ENCODE assay signal across 3 cellular contexts in the genomic region with DNA sequence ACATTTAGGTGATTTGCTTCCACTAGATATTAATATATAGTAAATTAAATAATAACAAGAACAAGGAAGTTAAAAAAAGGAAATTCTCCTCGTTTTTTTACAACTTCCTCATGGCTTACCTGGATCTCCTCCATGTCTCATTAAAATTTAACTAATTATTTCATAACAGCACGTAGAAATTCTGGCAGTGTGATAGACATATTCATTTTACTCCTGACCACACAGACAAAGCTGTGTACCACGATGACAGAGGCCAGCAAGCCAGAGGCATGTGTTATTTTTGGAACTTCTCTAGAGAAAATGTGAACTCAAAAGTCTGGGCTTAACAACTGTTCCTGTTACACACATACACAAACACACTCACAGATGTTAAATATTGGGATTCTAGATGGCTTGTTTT.
A peak's percentile ranks its signal among the peaks of the same experiment; 100 is the strongest.
TF ChIP-seq lines count a peak whose summit lies in the region.

No MANE protein-coding gene starts in this region.

TF ChIP-seq in liver, 16 proteins besides CTCF, POLR2A, EP300 and RAD21:
- TF ChIP-seq YY1 (IDR thresholded peaks at IDR 0.05) (peak; percentile 22), SP1 (IDR thresholded peaks at IDR 0.05) (peak; percentile 11), HNF4G (IDR thresholded peaks at IDR 0.05) (no peak), RXRA (IDR thresholded peaks at IDR 0.05) (peak in 1 of 2 donors; percentile 16)

TF ChIP-seq in HepG2, 621 proteins besides CTCF, POLR2A, EP300 and RAD21:
- TF ChIP-seq SYNCRIP (IDR thresholded peaks at IDR 0.05; ENCODE audit: insufficient read depth, low read depth, low read length) = no peak
- TF ChIP-seq HNRNPK (IDR thresholded peaks at IDR 0.05; ENCODE audit: low read depth, low read length, poor library complexity, severe bottlenecking) = no peak
- TF ChIP-seq FOSL2 (CRISPR knock-in tag; IDR thresholded peaks at IDR 0.05) = no peak
- TF ChIP-seq, protein P1, sequence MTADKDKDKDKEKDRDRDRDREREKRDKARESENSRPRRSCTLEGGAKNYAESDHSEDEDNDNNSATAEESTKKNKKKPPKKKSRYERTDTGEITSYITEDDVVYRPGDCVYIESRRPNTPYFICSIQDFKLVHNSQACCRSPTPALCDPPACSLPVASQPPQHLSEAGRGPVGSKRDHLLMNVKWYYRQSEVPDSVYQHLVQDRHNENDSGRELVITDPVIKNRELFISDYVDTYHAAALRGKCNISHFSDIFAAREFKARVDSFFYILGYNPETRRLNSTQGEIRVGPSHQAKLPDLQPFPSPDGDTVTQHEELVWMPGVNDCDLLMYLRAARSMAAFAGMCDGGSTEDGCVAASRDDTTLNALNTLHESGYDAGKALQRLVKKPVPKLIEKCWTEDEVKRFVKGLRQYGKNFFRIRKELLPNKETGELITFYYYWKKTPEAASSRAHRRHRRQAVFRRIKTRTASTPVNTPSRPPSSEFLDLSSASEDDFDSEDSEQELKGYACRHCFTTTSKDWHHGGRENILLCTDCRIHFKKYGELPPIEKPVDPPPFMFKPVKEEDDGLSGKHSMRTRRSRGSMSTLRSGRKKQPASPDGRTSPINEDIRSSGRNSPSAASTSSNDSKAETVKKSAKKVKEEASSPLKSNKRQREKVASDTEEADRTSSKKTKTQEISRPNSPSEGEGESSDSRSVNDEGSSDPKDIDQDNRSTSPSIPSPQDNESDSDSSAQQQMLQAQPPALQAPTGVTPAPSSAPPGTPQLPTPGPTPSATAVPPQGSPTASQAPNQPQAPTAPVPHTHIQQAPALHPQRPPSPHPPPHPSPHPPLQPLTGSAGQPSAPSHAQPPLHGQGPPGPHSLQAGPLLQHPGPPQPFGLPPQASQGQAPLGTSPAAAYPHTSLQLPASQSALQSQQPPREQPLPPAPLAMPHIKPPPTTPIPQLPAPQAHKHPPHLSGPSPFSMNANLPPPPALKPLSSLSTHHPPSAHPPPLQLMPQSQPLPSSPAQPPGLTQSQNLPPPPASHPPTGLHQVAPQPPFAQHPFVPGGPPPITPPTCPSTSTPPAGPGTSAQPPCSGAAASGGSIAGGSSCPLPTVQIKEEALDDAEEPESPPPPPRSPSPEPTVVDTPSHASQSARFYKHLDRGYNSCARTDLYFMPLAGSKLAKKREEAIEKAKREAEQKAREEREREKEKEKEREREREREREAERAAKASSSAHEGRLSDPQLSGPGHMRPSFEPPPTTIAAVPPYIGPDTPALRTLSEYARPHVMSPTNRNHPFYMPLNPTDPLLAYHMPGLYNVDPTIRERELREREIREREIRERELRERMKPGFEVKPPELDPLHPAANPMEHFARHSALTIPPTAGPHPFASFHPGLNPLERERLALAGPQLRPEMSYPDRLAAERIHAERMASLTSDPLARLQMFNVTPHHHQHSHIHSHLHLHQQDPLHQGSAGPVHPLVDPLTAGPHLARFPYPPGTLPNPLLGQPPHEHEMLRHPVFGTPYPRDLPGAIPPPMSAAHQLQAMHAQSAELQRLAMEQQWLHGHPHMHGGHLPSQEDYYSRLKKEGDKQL (CRISPR knock-in tag; IDR thresholded peaks at IDR 0.05; ENCODE audit: low read depth) = no peak
- TF ChIP-seq HOXA9 (CRISPR knock-in tag; IDR thresholded peaks at IDR 0.05; ENCODE audit: borderline replicate concordance) = no peak
- no peak for TF ChIP-seq FOXK1 (CRISPR knock-in tag; IDR thresholded peaks at IDR 0.05; ENCODE audit: borderline replicate concordance, low read depth)
- TF ChIP-seq, protein P2, sequence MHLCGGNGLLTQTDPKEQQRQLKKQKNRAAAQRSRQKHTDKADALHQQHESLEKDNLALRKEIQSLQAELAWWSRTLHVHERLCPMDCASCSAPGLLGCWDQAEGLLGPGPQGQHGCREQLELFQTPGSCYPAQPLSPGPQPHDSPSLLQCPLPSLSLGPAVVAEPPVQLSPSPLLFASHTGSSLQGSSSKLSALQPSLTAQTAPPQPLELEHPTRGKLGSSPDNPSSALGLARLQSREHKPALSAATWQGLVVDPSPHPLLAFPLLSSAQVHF (CRISPR knock-in tag; IDR thresholded peaks at IDR 0.05) = no peak
- TF ChIP-seq, protein P3, sequence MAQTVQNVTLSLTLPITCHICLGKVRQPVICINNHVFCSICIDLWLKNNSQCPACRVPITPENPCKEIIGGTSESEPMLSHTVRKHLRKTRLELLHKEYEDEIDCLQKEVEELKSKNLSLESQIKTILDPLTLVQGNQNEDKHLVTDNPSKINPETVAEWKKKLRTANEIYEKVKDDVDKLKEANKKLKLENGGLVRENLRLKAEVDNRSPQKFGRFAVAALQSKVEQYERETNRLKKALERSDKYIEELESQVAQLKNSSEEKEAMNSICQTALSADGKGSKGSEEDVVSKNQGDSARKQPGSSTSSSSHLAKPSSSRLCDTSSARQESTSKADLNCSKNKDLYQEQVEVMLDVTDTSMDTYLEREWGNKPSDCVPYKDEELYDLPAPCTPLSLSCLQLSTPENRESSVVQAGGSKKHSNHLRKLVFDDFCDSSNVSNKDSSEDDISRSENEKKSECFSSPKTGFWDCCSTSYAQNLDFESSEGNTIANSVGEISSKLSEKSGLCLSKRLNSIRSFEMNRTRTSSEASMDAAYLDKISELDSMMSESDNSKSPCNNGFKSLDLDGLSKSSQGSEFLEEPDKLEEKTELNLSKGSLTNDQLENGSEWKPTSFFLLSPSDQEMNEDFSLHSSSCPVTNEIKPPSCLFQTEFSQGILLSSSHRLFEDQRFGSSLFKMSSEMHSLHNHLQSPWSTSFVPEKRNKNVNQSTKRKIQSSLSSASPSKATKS (CRISPR knock-in tag; IDR thresholded peaks at IDR 0.05) = no peak
- TF ChIP-seq AHR (CRISPR knock-in tag; IDR thresholded peaks at IDR 0.05) = no peak
- TF ChIP-seq PITX1 (CRISPR knock-in tag; IDR thresholded peaks at IDR 0.05) = no peak
- TF ChIP-seq, protein P4, sequence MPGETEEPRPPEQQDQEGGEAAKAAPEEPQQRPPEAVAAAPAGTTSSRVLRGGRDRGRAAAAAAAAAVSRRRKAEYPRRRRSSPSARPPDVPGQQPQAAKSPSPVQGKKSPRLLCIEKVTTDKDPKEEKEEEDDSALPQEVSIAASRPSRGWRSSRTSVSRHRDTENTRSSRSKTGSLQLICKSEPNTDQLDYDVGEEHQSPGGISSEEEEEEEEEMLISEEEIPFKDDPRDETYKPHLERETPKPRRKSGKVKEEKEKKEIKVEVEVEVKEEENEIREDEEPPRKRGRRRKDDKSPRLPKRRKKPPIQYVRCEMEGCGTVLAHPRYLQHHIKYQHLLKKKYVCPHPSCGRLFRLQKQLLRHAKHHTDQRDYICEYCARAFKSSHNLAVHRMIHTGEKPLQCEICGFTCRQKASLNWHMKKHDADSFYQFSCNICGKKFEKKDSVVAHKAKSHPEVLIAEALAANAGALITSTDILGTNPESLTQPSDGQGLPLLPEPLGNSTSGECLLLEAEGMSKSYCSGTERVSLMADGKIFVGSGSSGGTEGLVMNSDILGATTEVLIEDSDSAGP (CRISPR knock-in tag; IDR thresholded peaks at IDR 0.05; ENCODE audit: borderline replicate concordance) = no peak
- TF ChIP-seq HNRNPH1 (optimal IDR thresholded peaks at IDR 0.05; ENCODE audit: low read depth, low read length) = no peak
- no peak for TF ChIP-seq SIN3A (IDR thresholded peaks at IDR 0.05; ENCODE audit: borderline replicate concordance, low read depth, low read length)
- no peak for TF ChIP-seq CHD4 (IDR thresholded peaks at IDR 0.05; ENCODE audit: borderline replicate concordance, low read length)
- TF ChIP-seq ZNF180 (CRISPR knock-in tag; IDR thresholded peaks at IDR 0.05; ENCODE audit: borderline replicate concordance, low read depth) = no peak

TF ChIP-seq in WTC11, 78 proteins besides CTCF, POLR2A, EP300 and RAD21:
- TF ChIP-seq, protein P5, sequence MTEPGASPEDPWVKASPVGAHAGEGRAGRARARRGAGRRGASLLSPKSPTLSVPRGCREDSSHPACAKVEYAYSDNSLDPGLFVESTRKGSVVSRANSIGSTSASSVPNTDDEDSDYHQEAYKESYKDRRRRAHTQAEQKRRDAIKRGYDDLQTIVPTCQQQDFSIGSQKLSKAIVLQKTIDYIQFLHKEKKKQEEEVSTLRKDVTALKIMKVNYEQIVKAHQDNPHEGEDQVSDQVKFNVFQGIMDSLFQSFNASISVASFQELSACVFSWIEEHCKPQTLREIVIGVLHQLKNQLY (CRISPR knock-in tag; IDR thresholded peaks at IDR 0.05) = no peak
- TF ChIP-seq RELA (CRISPR knock-in tag; IDR thresholded peaks at IDR 0.05; ENCODE audit: borderline replicate concordance) (no peak), TEAD4 (CRISPR knock-in tag; IDR thresholded peaks at IDR 0.05) (no peak), CREM (CRISPR knock-in tag; IDR thresholded peaks at IDR 0.05) (no peak), EMX1 (CRISPR knock-in tag; IDR thresholded peaks at IDR 0.05) (no peak), ZNF396 (CRISPR knock-in tag; IDR thresholded peaks at IDR 0.05; ENCODE audit: borderline replicate concordance) (no peak), OVOL2 (CRISPR knock-in tag; IDR thresholded peaks at IDR 0.05; ENCODE audit: borderline replicate concordance) (no peak), NR1H2 (CRISPR knock-in tag; IDR thresholded peaks at IDR 0.05) (no peak), ZNF138 (CRISPR knock-in tag; conservative IDR thresholded peaks at IDR 0.05) (no peak), FOXK1 (CRISPR knock-in tag; IDR thresholded peaks at IDR 0.05) (no peak), ELF4 (CRISPR knock-in tag; IDR thresholded peaks at IDR 0.05; ENCODE audit: low read depth) (no peak), SP1 (CRISPR knock-in tag; conservative IDR thresholded peaks at IDR 0.05) (no peak)
- TF ChIP-seq, protein P6, sequence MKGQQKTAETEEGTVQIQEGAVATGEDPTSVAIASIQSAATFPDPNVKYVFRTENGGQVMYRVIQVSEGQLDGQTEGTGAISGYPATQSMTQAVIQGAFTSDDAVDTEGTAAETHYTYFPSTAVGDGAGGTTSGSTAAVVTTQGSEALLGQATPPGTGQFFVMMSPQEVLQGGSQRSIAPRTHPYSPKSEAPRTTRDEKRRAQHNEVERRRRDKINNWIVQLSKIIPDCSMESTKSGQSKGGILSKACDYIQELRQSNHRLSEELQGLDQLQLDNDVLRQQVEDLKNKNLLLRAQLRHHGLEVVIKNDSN (CRISPR knock-in tag; IDR thresholded peaks at IDR 0.05) = no peak
- TF ChIP-seq, protein P7, sequence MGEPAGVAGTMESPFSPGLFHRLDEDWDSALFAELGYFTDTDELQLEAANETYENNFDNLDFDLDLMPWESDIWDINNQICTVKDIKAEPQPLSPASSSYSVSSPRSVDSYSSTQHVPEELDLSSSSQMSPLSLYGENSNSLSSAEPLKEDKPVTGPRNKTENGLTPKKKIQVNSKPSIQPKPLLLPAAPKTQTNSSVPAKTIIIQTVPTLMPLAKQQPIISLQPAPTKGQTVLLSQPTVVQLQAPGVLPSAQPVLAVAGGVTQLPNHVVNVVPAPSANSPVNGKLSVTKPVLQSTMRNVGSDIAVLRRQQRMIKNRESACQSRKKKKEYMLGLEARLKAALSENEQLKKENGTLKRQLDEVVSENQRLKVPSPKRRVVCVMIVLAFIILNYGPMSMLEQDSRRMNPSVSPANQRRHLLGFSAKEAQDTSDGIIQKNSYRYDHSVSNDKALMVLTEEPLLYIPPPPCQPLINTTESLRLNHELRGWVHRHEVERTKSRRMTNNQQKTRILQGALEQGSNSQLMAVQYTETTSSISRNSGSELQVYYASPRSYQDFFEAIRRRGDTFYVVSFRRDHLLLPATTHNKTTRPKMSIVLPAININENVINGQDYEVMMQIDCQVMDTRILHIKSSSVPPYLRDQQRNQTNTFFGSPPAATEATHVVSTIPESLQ (CRISPR knock-in tag; IDR thresholded peaks at IDR 0.05) = no peak
- TF ChIP-seq, protein P8, sequence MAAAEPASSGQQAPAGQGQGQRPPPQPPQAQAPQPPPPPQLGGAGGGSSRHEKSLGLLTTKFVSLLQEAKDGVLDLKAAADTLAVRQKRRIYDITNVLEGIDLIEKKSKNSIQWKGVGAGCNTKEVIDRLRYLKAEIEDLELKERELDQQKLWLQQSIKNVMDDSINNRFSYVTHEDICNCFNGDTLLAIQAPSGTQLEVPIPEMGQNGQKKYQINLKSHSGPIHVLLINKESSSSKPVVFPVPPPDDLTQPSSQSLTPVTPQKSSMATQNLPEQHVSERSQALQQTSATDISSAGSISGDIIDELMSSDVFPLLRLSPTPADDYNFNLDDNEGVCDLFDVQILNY (CRISPR knock-in tag; IDR thresholded peaks at IDR 0.05) = no peak
- TF ChIP-seq, protein P9, sequence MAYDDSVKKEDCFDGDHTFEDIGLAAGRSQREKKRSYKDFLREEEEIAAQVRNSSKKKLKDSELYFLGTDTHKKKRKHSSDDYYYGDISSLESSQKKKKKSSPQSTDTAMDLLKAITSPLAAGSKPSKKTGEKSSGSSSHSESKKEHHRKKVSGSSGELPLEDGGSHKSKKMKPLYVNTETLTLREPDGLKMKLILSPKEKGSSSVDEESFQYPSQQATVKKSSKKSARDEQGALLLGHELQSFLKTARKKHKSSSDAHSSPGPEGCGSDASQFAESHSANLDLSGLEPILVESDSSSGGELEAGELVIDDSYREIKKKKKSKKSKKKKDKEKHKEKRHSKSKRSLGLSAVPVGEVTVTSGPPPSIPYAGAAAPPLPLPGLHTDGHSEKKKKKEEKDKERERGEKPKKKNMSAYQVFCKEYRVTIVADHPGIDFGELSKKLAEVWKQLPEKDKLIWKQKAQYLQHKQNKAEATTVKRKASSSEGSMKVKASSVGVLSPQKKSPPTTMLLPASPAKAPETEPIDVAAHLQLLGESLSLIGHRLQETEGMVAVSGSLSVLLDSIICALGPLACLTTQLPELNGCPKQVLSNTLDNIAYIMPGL (CRISPR knock-in tag; IDR thresholded peaks at IDR 0.05) = no peak
